In the genomic region with DNA sequence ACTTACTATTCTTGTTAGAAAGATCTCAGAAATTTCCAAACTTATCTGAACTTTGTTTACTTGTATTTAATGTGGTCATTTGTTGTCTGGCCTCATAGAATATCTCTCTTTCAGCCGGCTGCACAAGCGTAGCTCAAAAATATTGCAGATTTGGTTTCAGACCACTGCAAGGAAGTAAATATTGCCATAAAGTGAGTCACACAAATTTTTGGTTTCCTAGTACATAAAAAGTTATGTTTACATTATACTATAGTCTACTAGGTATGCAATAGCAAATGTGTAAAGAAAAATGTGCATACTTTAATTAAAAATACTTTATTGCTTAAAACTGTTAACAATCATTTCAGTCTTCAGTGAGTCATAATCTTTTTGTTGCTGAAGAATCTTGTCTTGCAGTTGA, we compare ENCODE assay signal across 17 cellular contexts.
"Had no signal": no experiment of that assay in that cellular context is flagged by ENCODE, and none has a peak within 500 bp of the region (broad histone marks: within the 10 kb centered on the region; RNA-seq: fewer than 3 reads in every experiment).

No MANE protein-coding gene starts in this region.

- H3K9me3 ChIP-seq: neutrophil had no signal

- ATAC-seq: activated CD8-positive, alpha-beta T cell treated with anti-CD3 and anti-CD28 coated beads for 36 hours; natural killer cell; stimulated activated memory B cell treated with anti-CD40 and anti-IgM and Interleukin-4, amounts not matched to agents 10 μg/mL and 1 μg/mL and 100 μg/mL, for 72 hours; WTC11 had no signal

- H3K27me3 ChIP-seq: dorsolateral prefrontal cortex, neutrophil had no signal

- H3K4me3 ChIP-seq: dorsolateral prefrontal cortex, left ventricle myocardium inferior had no signal

- H3K36me3 ChIP-seq: left ventricle myocardium inferior, neutrophil had no signal

- H3K27ac ChIP-seq: dorsolateral prefrontal cortex, left ventricle myocardium inferior, neutrophil had no signal

- DNase-seq: activated CD4-positive, alpha-beta T cell treated with anti-CD3 and anti-CD28 coated beads for 4 hours; activated CD8-positive, alpha-beta memory T cell treated with anti-CD3 and anti-CD28 coated beads, Interleukin-2, amount 50 U/mL, for 4 hours; activated CD8-positive, alpha-beta T cell treated with anti-CD3 and anti-CD28 coated beads for 36 hours; activated effector memory CD4-positive, alpha-beta T cell treated with anti-CD3 and anti-CD28 coated beads, Interleukin-2, amount 50 U/mL, for 16 hours; activated T-cell treated with anti-CD3 and anti-CD28 coated beads, Interleukin-2, amount 50 U/mL, for 48 hours; dorsolateral prefrontal cortex; endodermal cell; foreskin fibroblast; hypothalamus; left ventricle myocardium inferior; natural killer cell; posterior cingulate gyrus; retina; stimulated activated CD4-positive, alpha-beta T cell treated with anti-CD3 and anti-CD28 coated beads, Interleukin-2, amount 100 ng/mL, for 48 hours had no signal

- H3K4me1 ChIP-seq: left ventricle myocardium inferior had no signal
